In genomic region chr10:100792544-100792943, GRCh38 we compare ENCODE assay signal across 38 cellular contexts. TPM values are rescaled to one million over a fixed set of nuclear protein-coding genes. Genes with fewer than 3 reads are reported as not detected.
"Had no signal": no experiment of that assay in that cellular context is flagged by ENCODE, and none has a peak within 500 bp of the region (broad histone marks: within the 10 kb centered on the region; RNA-seq: fewer than 3 reads in every experiment).

No MANE protein-coding gene starts in this region.

- H3K4me2 ChIP-seq: SK-N-SH had no signal

- FAIRE-seq: astrocyte had no signal

- H3K9me3 ChIP-seq: adrenal gland, body of pancreas, breast epithelium, MG63, Peyer's patch, SJSA1, SK-N-SH had no signal

- H3K4me1 Mint-ChIP-seq: activated B cell treated with CpG ODN at 0.5 μM for 24 hours had no signal

- H3K27me3 ChIP-seq: adrenal gland, body of pancreas, MG63, Peyer's patch had no signal

- H3K27ac Mint-ChIP-seq: activated B cell treated with CpG ODN at 0.5 μM for 24 hours; activated CD4-positive, alpha-beta memory T cell treated with anti-CD3 and anti-CD28 coated beads for 36 hours; activated naive CD4-positive, alpha-beta T cell treated with anti-CD3 and anti-CD28 coated beads for 36 hours; activated naive CD4-positive, alpha-beta T cell treated with anti-CD3 and anti-CD28 coated beads, Interleukin-2, amount 50 U/mL, for 72 hours; activated T-helper 1 cell treated with anti-CD3 and anti-CD28 coated beads, Interleukin-12 subunit alpha, Interleukin-12 subunit beta, Interleukin-2, Interleukin-4 antibody, amounts not matched to agents 30 ng/mL and 10 ng/mL and 1 ng/mL, durations not matched to agents 14 hours and 24 hours and 36 hours had no signal

- DNase-seq: activated B cell treated with CpG ODN at 0.5 μM for 24 hours; activated CD4-positive, alpha-beta memory T cell treated with anti-CD3 and anti-CD28 coated beads for 36 hours; activated CD4-positive, alpha-beta T cell treated with anti-CD3 and anti-CD28 coated beads for 4 hours; activated CD4-positive, alpha-beta T cell treated with anti-CD3 and anti-CD28 coated beads, Interleukin-2, amount 50 U/mL, for 1 hour; activated CD4-positive, CD25-positive, alpha-beta regulatory T cell treated with anti-CD3 and anti-CD28 coated beads, Interleukin-2, amount 50 U/mL, for 72 hours; activated CD8-positive, alpha-beta memory T cell treated with anti-CD3 and anti-CD28 coated beads, Interleukin-2, amount 50 U/mL, for 4 hours; activated gamma-delta T cell treated with Interleukin-2 at 50 U/mL for 16 hours; activated naive CD4-positive, alpha-beta T cell treated with anti-CD3 and anti-CD28 coated beads for 36 hours; activated T-cell treated with anti-CD3 and anti-CD28 coated beads for 4 hours; activated T-cell treated with anti-CD3 and anti-CD28 coated beads, Interleukin-2, amount 50 U/mL, for 4 hours; adrenal gland; body of pancreas; Kasumi-1; MG63; NCI-H1092; NCI-H1436 treated with DMSO at 0.1 percent for 48 hours; NCI-H187; NCI-H2029 treated with DMSO at 0.1 percent for 48 hours; NCI-H2107; NCI-H2171; NCI-H510A; NCI-H69; NK-92 treated with Interleukin-12 subunit alpha and Interleukin-12 subunit beta, amount 100 ng/mL, for 24 hours; PC-3; Peyer's patch; RPMI8226; SHP77 treated with DMSO at 0.1 percent for 48 hours; SK-N-SH; T-helper 1 cell; T-helper 2 cell; T-helper 9 cell had no signal

- ATAC-seq: activated naive CD4-positive, alpha-beta T cell treated with anti-CD3 and anti-CD28 coated beads, Interleukin-2, amount 50 U/mL, for 72 hours; activated T-cell treated with anti-CD3 and anti-CD28 coated beads, Interleukin-2, amount 50 U/mL, for 4 hours; body of pancreas; PC-3 had no signal

- H3K27ac ChIP-seq: adrenal gland, body of pancreas, breast epithelium, Peyer's patch, SJSA1, VCaP had no signal

- H3K9me2 ChIP-seq: SK-N-SH had no signal

- H3K36me3 ChIP-seq: adrenal gland, breast epithelium, MG63, Peyer's patch, SJSA1 had no signal

- H3K4me1 ChIP-seq: adrenal gland, body of pancreas, breast epithelium, Peyer's patch, SJSA1 had no signal

- H3K9me3 Mint-ChIP-seq: activated B cell treated with CpG ODN at 0.5 μM for 24 hours; activated CD4-positive, alpha-beta memory T cell treated with anti-CD3 and anti-CD28 coated beads for 36 hours; activated naive CD4-positive, alpha-beta T cell treated with anti-CD3 and anti-CD28 coated beads for 36 hours; activated naive CD4-positive, alpha-beta T cell treated with anti-CD3 and anti-CD28 coated beads, Interleukin-2, amount 50 U/mL, for 72 hours; activated T-cell treated with anti-CD3 and anti-CD28 coated beads, Interleukin-2, amount 50 U/mL, for 4 hours; activated T-helper 1 cell treated with anti-CD3 and anti-CD28 coated beads, Interleukin-12 subunit alpha, Interleukin-12 subunit beta, Interleukin-2, Interleukin-4 antibody, amounts not matched to agents 30 ng/mL and 10 ng/mL and 1 ng/mL, durations not matched to agents 14 hours and 24 hours and 36 hours had no signal

- H3K9ac ChIP-seq: SK-N-SH had no signal

- H3K4me3 Mint-ChIP-seq: activated B cell treated with CpG ODN at 0.5 μM for 24 hours; activated CD4-positive, alpha-beta memory T cell treated with anti-CD3 and anti-CD28 coated beads for 36 hours; activated naive CD4-positive, alpha-beta T cell treated with anti-CD3 and anti-CD28 coated beads for 36 hours; activated T-cell treated with anti-CD3 and anti-CD28 coated beads, Interleukin-2, amount 50 U/mL, for 4 hours; activated T-helper 1 cell treated with anti-CD3 and anti-CD28 coated beads, Interleukin-12 subunit alpha, Interleukin-12 subunit beta, Interleukin-2, Interleukin-4 antibody, amounts not matched to agents 30 ng/mL and 10 ng/mL and 1 ng/mL, durations not matched to agents 14 hours and 24 hours and 36 hours had no signal

- H3K4me3 ChIP-seq: adrenal gland, body of pancreas, breast epithelium, MG63, Peyer's patch, SJSA1 had no signal

- H3K36me3 Mint-ChIP-seq: activated CD4-positive, alpha-beta memory T cell treated with anti-CD3 and anti-CD28 coated beads for 36 hours; activated naive CD4-positive, alpha-beta T cell treated with anti-CD3 and anti-CD28 coated beads, Interleukin-2, amount 50 U/mL, for 72 hours had no signal

RNA-seq across cellular contexts. Expression of gene PAX2, which starts 47.2 kb away (rescaled TPM):
- total RNA-seq: activated B cell treated with CpG ODN at 0.5 μM for 24 hours; activated CD4-positive, alpha-beta memory T cell treated with anti-CD3 and anti-CD28 coated beads for 36 hours; activated naive CD4-positive, alpha-beta T cell treated with anti-CD3 and anti-CD28 coated beads for 36 hours; activated naive CD4-positive, alpha-beta T cell treated with anti-CD3 and anti-CD28 coated beads, Interleukin-2, amount 50 U/mL, for 72 hours; activated T-cell treated with anti-CD3 and anti-CD28 coated beads, Interleukin-2, amount 50 U/mL, for 4 hours; activated T-helper 1 cell treated with anti-CD3 and anti-CD28 coated beads, Interleukin-12 subunit alpha, Interleukin-12 subunit beta, Interleukin-2, Interleukin-4 antibody, amounts not matched to agents 30 ng/mL and 10 ng/mL and 1 ng/mL, durations not matched to agents 14 hours and 24 hours and 36 hours; cardiac septum; PC-3; Peyer's patch; SJSA1 had no signal
- polyA plus RNA-seq: SK-N-SH had no signal
